1 cellular context compared by ENCODE assay signal in the genomic region with DNA sequence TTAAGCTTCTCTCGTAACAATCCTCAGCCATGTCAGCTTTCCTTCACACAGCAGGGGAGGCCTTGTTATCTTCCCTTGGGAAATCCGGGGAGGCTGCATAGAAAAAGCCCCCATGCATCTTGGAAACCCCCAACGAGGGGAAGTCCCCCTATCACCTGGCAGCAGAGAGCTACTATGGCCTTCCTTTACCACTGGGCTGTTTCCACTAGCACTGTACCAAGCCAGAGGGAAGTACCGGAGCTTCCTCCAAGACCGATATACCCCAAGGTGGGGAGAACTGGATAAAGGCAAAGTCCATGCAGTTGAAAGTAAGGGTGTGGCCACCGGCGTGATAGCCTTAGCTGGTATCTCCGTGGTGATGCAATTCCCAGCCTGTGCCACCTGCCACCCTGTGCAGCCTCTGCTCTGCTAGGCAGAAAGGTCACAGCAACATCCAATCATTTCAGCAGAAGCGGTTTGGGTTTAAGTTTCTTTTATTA.
TF ChIP-seq lines count a peak whose summit lies in the region.

No MANE protein-coding gene starts in this region.

TF ChIP-seq in IMR-90, 13 proteins besides CTCF, POLR2A, EP300 and RAD21 (continued from another document):
- TF ChIP-seq, protein P1, sequence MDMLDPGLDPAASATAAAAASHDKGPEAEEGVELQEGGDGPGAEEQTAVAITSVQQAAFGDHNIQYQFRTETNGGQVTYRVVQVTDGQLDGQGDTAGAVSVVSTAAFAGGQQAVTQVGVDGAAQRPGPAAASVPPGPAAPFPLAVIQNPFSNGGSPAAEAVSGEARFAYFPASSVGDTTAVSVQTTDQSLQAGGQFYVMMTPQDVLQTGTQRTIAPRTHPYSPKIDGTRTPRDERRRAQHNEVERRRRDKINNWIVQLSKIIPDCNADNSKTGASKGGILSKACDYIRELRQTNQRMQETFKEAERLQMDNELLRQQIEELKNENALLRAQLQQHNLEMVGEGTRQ (IDR thresholded peaks at IDR 0.05; ENCODE audit: low read depth, low read length) = no peak
- TF ChIP-seq MAZ (IDR thresholded peaks at IDR 0.05; ENCODE audit: borderline replicate concordance, low read depth, low read length) (no peak), MAFK (IDR thresholded peaks at IDR 0.05; ENCODE audit: low read depth, low read length) (no peak), FOS (IDR thresholded peaks at IDR 0.05; ENCODE audit: low read depth, low read length) (no peak), RCOR1 (IDR thresholded peaks at IDR 0.05; ENCODE audit: insufficient replicate concordance, low read length) (no peak), MXI1 (IDR thresholded peaks at IDR 0.05; ENCODE audit: borderline replicate concordance, low read depth, low read length) (no peak), RFX5 (IDR thresholded peaks at IDR 0.05; ENCODE audit: low read depth, low read length) (no peak), NFE2L2 (IDR thresholded peaks at IDR 0.05; ENCODE audit: low read depth, low read length) (no peak)
